Comparison of ENCODE assay signal across 8 cellular contexts in genomic region chr11:3454844-3455243, GRCh38.
DNase-seq lines count a peak whose midpoint lies in the region; ATAC-seq and TF ChIP-seq lines count a peak whose summit lies in the region.
"Not testable (repeated sequence)": the region's sequence is repeated elsewhere in the genome, so short reads cannot be mapped to it uniquely, and the experiment has no call there.

No MANE protein-coding gene starts in this region.

- H3K36me3 ChIP-seq in OCI-LY3 (replicated peaks; ENCODE audit: low read depth, low read length); body of pancreas (replicated peaks in 1 of 2; ENCODE audit: insufficient read depth in 1 of 2, low read depth in 2 of 2); heart left ventricle: not testable (repeated sequence)

- TF ChIP-seq POLR2A in body of pancreas (IDR thresholded peaks at IDR 0.05); heart left ventricle (IDR thresholded peaks at IDR 0.05): not testable (repeated sequence)

- H3K4me2 ChIP-seq in OCI-LY3 (ENCODE audit: low read length), result peak overlapping the region; percentile 46

- TF ChIP-seq CTCF in C4-2B (conservative IDR thresholded peaks at IDR 0.05) (peak; percentile 92), OCI-LY3 (IDR thresholded peaks at IDR 0.05; ENCODE audit: low read depth, low read length) (peak; percentile 44), body of pancreas (IDR thresholded peaks at IDR 0.05) (peak; percentile 59 to 93 (median 79)), heart left ventricle (IDR thresholded peaks at IDR 0.05) (peak in 11 of 12 donors; percentile 70 to 84 (median 78))

- peak overlapping the region; percentile 47 for H3K4me3 ChIP-seq in OCI-LY3 (ENCODE audit: low read length)
- not testable (repeated sequence) for H3K4me3 ChIP-seq in body of pancreas
- peak overlapping the region in 4 of 12 donors; percentile 5 to 32 (median 20) for H3K4me3 ChIP-seq in heart left ventricle

- H3K27ac ChIP-seq in C4-2B; OCI-LY3 (ENCODE audit: low read length); body of pancreas; heart left ventricle: not testable (repeated sequence)

- not testable (repeated sequence) for H3K9me3 ChIP-seq in OCI-LY3 (ENCODE audit: insufficient read depth, low read length); body of pancreas; heart left ventricle

- not testable (repeated sequence) for H3K9ac ChIP-seq in OCI-LY3 (ENCODE audit: low read length)

- 0% methylated on average over 8 to 16 of the region's 16 CpGs for WGBS in body of pancreas, 2 donors
- 1 to 4% (median 2%) methylated on average over 16 of the region's 16 CpGs for WGBS in heart left ventricle, 4 donors

- not testable (repeated sequence) for ATAC-seq in body of pancreas, heart left ventricle

- DNase-seq in HS-27A (ENCODE audit: low read depth), result peak; percentile 19
- peak; percentile 22 to 54 for DNase-seq in activated CD4-positive, alpha-beta T cell treated with anti-CD3 and anti-CD28 coated beads, Interleukin-2, amount 50 U/mL, for 24 hours (ENCODE audit: low read depth in 1 of 2, low spot score in 1 of 2)
- DNase-seq in body of pancreas, result peak; percentile 64 to 77 (median 76)
- DNase-seq in heart left ventricle, result peak in 4 of 5 donors; percentile 18 to 59 (median 40)
- peak in 32 of 56 donors; percentile 2 to 64 (median 26) for DNase-seq in nucleus accumbens (lab: John Stamatoyannopoulos, UW)
- DNase-seq in stimulated activated CD8-positive, alpha-beta memory T cell treated with anti-CD3 and anti-CD28 coated beads, Interleukin-15, amount 100 ng/mL, for 4 hours (ENCODE audit: low read depth in 2 of 2), result peak; percentile 1 to 3

- intact Hi-C loops in body of pancreas (cut with DNase I), result not testable (repeated sequence)
- intact Hi-C loops in heart left ventricle (cut with DNase I), result loop anchor here in 2 of 10 donors (10.0 kb wide), 2 partner anchors 130 to 390 kb away; partner anchors contain the start of gene RHOG (in 1 of the 2)

- not testable (repeated sequence) for H3K79me2 ChIP-seq in OCI-LY3 (ENCODE audit: low read length)

- not testable (repeated sequence) for H2AFZ ChIP-seq in OCI-LY3 (ENCODE audit: low read depth, low read length)

- not testable (repeated sequence) for H3K4me1 ChIP-seq in OCI-LY3 (ENCODE audit: low read length); body of pancreas; heart left ventricle

- H4K20me1 ChIP-seq in OCI-LY3 (ENCODE audit: insufficient read depth, low read length), result not testable (repeated sequence)

- H3K27me3 ChIP-seq in OCI-LY3 (ENCODE audit: low read depth, low read length); body of pancreas; heart left ventricle: not testable (repeated sequence)

Comparison
In these comparisons a context has a peak if more than half of its experiments do, and no peak if none do; other contexts are left out.
1. DNase-seq: peak in every context shown above with its lines; median percentile 76 in body of pancreas; 40 in heart left ventricle; 38 in activated CD4-positive, alpha-beta T cell treated with anti-CD3 and anti-CD28 coated beads, Interleukin-2, amount 50 U/mL, for 24 hours; 26 in nucleus accumbens; 19 in HS-27A; 2 in stimulated activated CD8-positive, alpha-beta memory T cell treated with anti-CD3 and anti-CD28 coated beads, Interleukin-15, amount 100 ng/mL, for 4 hours.